19 cellular contexts compared by ENCODE assay signal in genomic region chr13:112877976-112878955, GRCh38.
"Had no signal": no experiment of that assay in that cellular context is flagged by ENCODE, and none has a peak within 500 bp of the region (broad histone marks: within the 10 kb centered on the region; RNA-seq: fewer than 3 reads in every experiment).

No MANE protein-coding gene starts in this region.

- H3K27ac Mint-ChIP-seq: activated naive CD8-positive, alpha-beta T cell; effector memory CD8-positive, alpha-beta T cell; T-helper 1 cell treated with Interleukin-12 subunit alpha and Interleukin-12 subunit beta and Interleukin-4 antibody, amounts not matched to agents 30 μg/mL and 1 μg/mL, for 36 hours had no signal

- H3K9ac ChIP-seq: parathyroid adenoma had no signal

- H3K27ac ChIP-seq: epithelial cell of prostate, parathyroid adenoma, tibial artery, vagina had no signal

- H3K79me2 ChIP-seq: parathyroid adenoma had no signal

- H3K27me3 ChIP-seq: cardiac muscle cell, tibial artery, vagina had no signal

- H3K4me3 ChIP-seq: cardiac muscle cell, mucosa of descending colon, tibial artery, vagina had no signal

- H3K9me3 ChIP-seq: mucosa of descending colon, tibial artery, vagina had no signal

- H3K27me3 Mint-ChIP-seq: activated naive CD8-positive, alpha-beta T cell; effector memory CD8-positive, alpha-beta T cell; naive B cell had no signal

- H3K4me1 ChIP-seq: parathyroid adenoma, vagina had no signal

- H2AFZ ChIP-seq: parathyroid adenoma had no signal

- FAIRE-seq: keratinocyte had no signal

- ATAC-seq: effector memory CD8-positive, alpha-beta T cell; left lobe of liver; mucosa of descending colon; stimulated activated naive CD8-positive, alpha-beta T cell treated with anti-CD3 and anti-CD28 coated beads, Interleukin-15, Interleukin-2, amounts not matched to agents 100 U/mL and 50 U/mL, for 24 hours had no signal

- DNase-seq: activated CD4-positive, alpha-beta T cell treated with anti-CD3 and anti-CD28 coated beads for 1 hour; activated CD8-positive, alpha-beta memory T cell treated with anti-CD3 and anti-CD28 coated beads for 24 hours; activated CD8-positive, alpha-beta memory T cell treated with anti-CD3 and anti-CD28 coated beads, Interleukin-2, amount 50 U/mL, for 48 hours; activated gamma-delta T cell; activated T-cell treated with anti-CD3 and anti-CD28 coated beads, Interleukin-2, amount 50 U/mL, for 48 hours; effector memory CD8-positive, alpha-beta T cell; naive B cell; stimulated activated naive CD8-positive, alpha-beta T cell treated with anti-CD3 and anti-CD28 coated beads, Interleukin-15, Interleukin-2, amounts not matched to agents 100 U/mL and 50 U/mL, for 24 hours; substantia nigra; tibial artery had no signal

- H3K4me3 Mint-ChIP-seq: activated naive CD8-positive, alpha-beta T cell; effector memory CD8-positive, alpha-beta T cell; naive B cell; T-helper 1 cell treated with Interleukin-12 subunit alpha and Interleukin-12 subunit beta and Interleukin-4 antibody, amounts not matched to agents 30 μg/mL and 1 μg/mL, for 36 hours had no signal
